In genomic region chr5:177447611-177448243, GRCh38 we compare ENCODE assay signal across 7 cellular contexts. TPM values are rescaled to one million over a fixed set of nuclear protein-coding genes. Genes with fewer than 3 reads are reported as not detected.
DNase-seq lines count a peak whose midpoint lies in the region; ATAC-seq and TF ChIP-seq lines count a peak whose summit lies in the region.

No MANE protein-coding gene starts in this region.

- ATAC-seq in activated T-cell treated with anti-CD3 and anti-CD28 coated beads, Interleukin-2, amount 50 U/mL, for 72 hours (replicated peaks in 1 of 2) = no peak
- ATAC-seq in GM18511 (IDR thresholded peaks at IDR 0.05; ENCODE audit: unreplicated experiment) = no peak

- peak overlapping the region; percentile 74 to 84 for H3K4me3 Mint-ChIP-seq in activated T-cell treated with anti-CD3 and anti-CD28 coated beads, Interleukin-2, amount 50 U/mL, for 72 hours

- H3K36me3 ChIP-seq in parathyroid adenoma (ENCODE audit: control insufficient read depth, insufficient read depth, low read length) = no peaks in the 10 kb centered on the region

- H3K27me3 ChIP-seq in parathyroid adenoma (ENCODE audit: control insufficient read depth, insufficient read depth, low read length) = no peaks in the 10 kb centered on the region

- in situ Hi-C loops in KBM-7 (cut with MboI; ENCODE audit: low pct_unique_long_range_greater_than_20kb, low sequenced_read_pairs) = no loop called here

- H2AFZ ChIP-seq in parathyroid adenoma = peak overlapping the region; percentile 73

- H3K4me2 ChIP-seq in parathyroid adenoma (ENCODE audit: low read length) = peak overlapping the region; percentile 42

- peaks cover 8% of the 10 kb centered on the region for H3K4me1 ChIP-seq in parathyroid adenoma

- no peaks in the 10 kb centered on the region for H3K36me3 Mint-ChIP-seq in activated T-cell treated with anti-CD3 and anti-CD28 coated beads, Interleukin-2, amount 50 U/mL, for 72 hours (ENCODE audit: insufficient read depth in 2 of 2)

- no peaks in the 10 kb centered on the region for H3K9me3 Mint-ChIP-seq in activated T-cell treated with anti-CD3 and anti-CD28 coated beads, Interleukin-2, amount 50 U/mL, for 72 hours

- H3K27ac Mint-ChIP-seq in activated T-cell treated with anti-CD3 and anti-CD28 coated beads, Interleukin-2, amount 50 U/mL, for 72 hours = peak overlapping the region; percentile 90

- H3K4me3 ChIP-seq in parathyroid adenoma (ENCODE audit: low read depth, low read length) = no peak overlapping the region

- peaks cover 60% of the 10 kb centered on the region for H3K4me1 Mint-ChIP-seq in activated T-cell treated with anti-CD3 and anti-CD28 coated beads, Interleukin-2, amount 50 U/mL, for 72 hours (ENCODE audit: low read depth)

- no peaks in the 10 kb centered on the region for H3K27me3 Mint-ChIP-seq in activated T-cell treated with anti-CD3 and anti-CD28 coated beads, Interleukin-2, amount 50 U/mL, for 72 hours (ENCODE audit: low read depth)

- no peaks in the 10 kb centered on the region for H3K79me2 ChIP-seq in parathyroid adenoma

- DNase-seq in ELF-1 (ENCODE audit: low read depth, low spot score) (peak; percentile 74), KBM-7 (peak; percentile 48), head of caudate nucleus (peak; percentile 76 to 97 (median 87)), GM10266 (ENCODE audit: extremely low spot score) (no peak)
- no peak for DNase-seq in activated T-cell treated with anti-CD3 and anti-CD28 coated beads, Interleukin-2, amount 50 U/mL, for 72 hours

- intact Hi-C loops in head of caudate nucleus (cut with DNase I) = no loop called here

- peak overlapping the region; percentile 57 for H3K27ac ChIP-seq in parathyroid adenoma

- no peaks in the 10 kb centered on the region for H3K9me3 ChIP-seq in parathyroid adenoma (ENCODE audit: control insufficient read depth, low read length)

- H3K9ac ChIP-seq in parathyroid adenoma = no peak overlapping the region

- TF ChIP-seq CTCF in parathyroid adenoma (IDR thresholded peaks at IDR 0.05) = no peak
- TF ChIP-seq CTCF in GM10266 (IDR thresholded peaks at IDR 0.05; ENCODE audit: control insufficient read depth, insufficient read depth, low read depth, missing control alignments) = no peak

RNA-seq across cellular contexts. Expression of gene PRR7, which starts 1.1 kb away (rescaled TPM):
- 10 to 100 TPM; 12.1 to 16.0 TPM for total RNA-seq in activated T-cell treated with anti-CD3 and anti-CD28 coated beads, Interleukin-2, amount 50 U/mL, for 72 hours

RNA-seq across cellular contexts. Expression of gene GRK6, which starts 21.3 kb away (rescaled TPM):
- 100 to 1,000 TPM; 133 to 135 TPM for total RNA-seq in activated T-cell treated with anti-CD3 and anti-CD28 coated beads, Interleukin-2, amount 50 U/mL, for 72 hours

RNA-seq across cellular contexts. Expression of gene DBN1, which starts 25.7 kb away (rescaled TPM):
- 10 to 100 TPM; 69.5 to 98.8 TPM for total RNA-seq in activated T-cell treated with anti-CD3 and anti-CD28 coated beads, Interleukin-2, amount 50 U/mL, for 72 hours

RNA-seq across cellular contexts. Expression of gene F12, which starts 38.4 kb away (rescaled TPM):
- total RNA-seq in activated T-cell treated with anti-CD3 and anti-CD28 coated beads, Interleukin-2, amount 50 U/mL, for 72 hours = 1 to 10 TPM; 6.5 to 6.7 TPM

RNA-seq across cellular contexts. Expression of gene PFN3, which starts 47.3 kb away (rescaled TPM):
- not detected for total RNA-seq in activated T-cell treated with anti-CD3 and anti-CD28 coated beads, Interleukin-2, amount 50 U/mL, for 72 hours

Comparison
In these comparisons a context has a peak if more than half of its experiments do, and no peak if none do; other contexts are left out.
1. DNase-seq: peak in ELF-1 (single experiment), KBM-7 (single experiment) and head of caudate nucleus (42 of 42); none in activated T-cell treated with anti-CD3 and anti-CD28 coated beads, Interleukin-2, amount 50 U/mL, for 72 hours (0 of 2) and GM10266 (single experiment).